Comparison of ENCODE assay signal across 23 cellular contexts in the genomic region with DNA sequence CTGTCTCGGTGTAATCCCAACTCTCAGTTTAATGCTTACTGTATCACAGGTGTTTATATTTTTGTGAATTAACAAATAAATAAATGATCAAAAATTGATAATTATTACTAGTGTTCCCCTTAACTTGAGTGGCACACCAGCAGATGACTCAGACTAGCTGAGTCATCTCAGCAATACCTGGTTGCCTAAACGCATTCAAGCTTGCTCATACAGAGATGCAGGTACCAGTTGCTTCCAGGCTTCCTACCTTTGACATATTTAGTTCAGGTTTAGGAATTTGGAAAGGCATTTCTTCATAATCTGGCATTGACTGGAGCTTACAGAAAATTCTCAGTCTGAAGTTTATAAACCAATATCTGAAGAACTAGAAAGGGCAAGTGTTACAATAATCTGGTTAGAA.
"Had no signal": no experiment of that assay in that cellular context is flagged by ENCODE, and none has a peak within 500 bp of the region (broad histone marks: within the 10 kb centered on the region; RNA-seq: fewer than 3 reads in every experiment).

No MANE protein-coding gene starts in this region.

- H3K9me3 ChIP-seq: lower lobe of right lung, sigmoid colon, stomach, transverse colon, uterus had no signal

- H3K9me3 Mint-ChIP-seq: activated CD4-positive, alpha-beta memory T cell treated with anti-CD3 and anti-CD28 coated beads for 36 hours had no signal

- DNase-seq: activated CD4-positive, alpha-beta memory T cell treated with anti-CD3 and anti-CD28 coated beads for 36 hours; activated CD4-positive, alpha-beta T cell treated with anti-CD3 and anti-CD28 coated beads for 48 hours; activated effector memory CD4-positive, alpha-beta T cell treated with anti-CD3 and anti-CD28 coated beads, Interleukin-2, amount 50 U/mL, for 16 hours; activated naive CD4-positive, alpha-beta T cell treated with anti-CD3 and anti-CD28 coated beads, Interleukin-2, amount 50 U/mL, for 16 hours; aorta; central memory CD4-positive, alpha-beta T cell; effector memory CD8-positive, alpha-beta T cell; heart left ventricle; islet precursor cell; lower lobe of right lung; naive thymus-derived CD4-positive, alpha-beta T cell; retina; sigmoid colon; stimulated activated CD4-positive, alpha-beta T cell treated with anti-CD3 and anti-CD28 coated beads, Interleukin-15, amount 100 ng/mL, for 24 hours; stomach; T-helper 2 cell; transverse colon; uterus had no signal

- H3K4me3 Mint-ChIP-seq: activated CD4-positive, alpha-beta memory T cell treated with anti-CD3 and anti-CD28 coated beads for 36 hours; brain; effector memory CD8-positive, alpha-beta T cell; naive thymus-derived CD4-positive, alpha-beta T cell; neural crest cell; stimulated activated memory B cell treated with anti-CD40 and anti-IgM and Interleukin-4, amounts not matched to agents 10 μg/mL and 1 μg/mL and 100 μg/mL, for 72 hours had no signal

- ATAC-seq: effector memory CD8-positive, alpha-beta T cell; heart left ventricle; left lobe of liver; lower lobe of right lung; naive thymus-derived CD4-positive, alpha-beta T cell; stimulated activated memory B cell treated with anti-CD40 and anti-IgM and Interleukin-4, amounts not matched to agents 10 μg/mL and 1 μg/mL and 100 μg/mL, for 72 hours had no signal

- H3K4me3 ChIP-seq: heart left ventricle, lower lobe of right lung, sigmoid colon, smooth muscle cell, stomach, transverse colon, uterus had no signal

- H3K4me1 ChIP-seq: lower lobe of right lung, sigmoid colon, stomach, transverse colon, uterus had no signal

- H3K36me3 ChIP-seq: heart left ventricle, lower lobe of right lung, sigmoid colon, stomach, transverse colon, uterus had no signal

- H3K4me2 ChIP-seq: smooth muscle cell had no signal

- H3K27ac Mint-ChIP-seq: activated CD4-positive, alpha-beta memory T cell treated with anti-CD3 and anti-CD28 coated beads for 36 hours; brain; effector memory CD8-positive, alpha-beta T cell; naive thymus-derived CD4-positive, alpha-beta T cell; stimulated activated memory B cell treated with anti-CD40 and anti-IgM and Interleukin-4, amounts not matched to agents 10 μg/mL and 1 μg/mL and 100 μg/mL, for 72 hours had no signal

- H3K27me3 ChIP-seq: heart left ventricle, sigmoid colon, stomach, transverse colon, uterus had no signal

- H3K36me3 Mint-ChIP-seq: activated CD4-positive, alpha-beta memory T cell treated with anti-CD3 and anti-CD28 coated beads for 36 hours; naive thymus-derived CD4-positive, alpha-beta T cell had no signal

- H3K27ac ChIP-seq: heart left ventricle, lower lobe of right lung, sigmoid colon, stomach, transverse colon, uterus had no signal
